Comparison of ENCODE assay signal across 9 cellular contexts in genomic region chr18:57698571-57699276, GRCh38.
DNase-seq lines count a peak whose midpoint lies in the region; ATAC-seq and TF ChIP-seq lines count a peak whose summit lies in the region.
"Had no signal": no experiment of that assay in that cellular context is flagged by ENCODE, and none has a peak within 500 bp of the region (broad histone marks: within the 10 kb centered on the region; RNA-seq: fewer than 3 reads in every experiment).

No MANE protein-coding gene starts in this region.

- TF ChIP-seq POLR2A in esophagus muscularis mucosa (IDR thresholded peaks at IDR 0.05; ENCODE audit: low read depth): no peak

- no peaks in the 10 kb centered on the region for H3K79me2 ChIP-seq in ACC112 (ENCODE audit: control insufficient read depth, insufficient read depth, low read length, unreplicated experiment)

- H3K4me3 ChIP-seq in ACC112 (ENCODE audit: low read depth, low read length) (no peak overlapping the region), esophagus muscularis mucosa (no peak overlapping the region)

- DNase-seq in NCI-H146 treated with DMSO at 0.1 percent for 48 hours (lab: John Stamatoyannopoulos, UW; ENCODE audit: unreplicated experiment): peak; percentile 57
- DNase-seq in esophagus muscularis mucosa (ENCODE audit: extremely low spot score): no peak
- peak; percentile 40 for DNase-seq in non-pigmented ciliary epithelial cell (ENCODE audit: low read depth)
- DNase-seq in germinal center (ENCODE audit: low spot score): no peak
- DNase-seq: CD4-positive, CD25-positive, alpha-beta regulatory T cell had no signal

- H3K4me1 ChIP-seq in ACC112 (ENCODE audit: control insufficient read depth, insufficient read depth, low read length, unreplicated experiment) (peaks cover 15% of the 10 kb centered on the region), esophagus muscularis mucosa (peaks cover 0 to 30% (median 18%) of the 10 kb centered on the region in 4 donors)

- no peak for TF ChIP-seq EP300 in esophagus muscularis mucosa (IDR thresholded peaks at IDR 0.05)

- no peak overlapping the region for H2AFZ ChIP-seq in ACC112 (ENCODE audit: low read length, unreplicated experiment)

- no peaks in the 10 kb centered on the region for H3K9me3 ChIP-seq in esophagus muscularis mucosa

- intact Hi-C loops in esophagus muscularis mucosa (cut with DNase I): no loop called here

- peaks cover 10% of the 10 kb centered on the region; the same call in 1 of the 2 replicates for H3K36me3 ChIP-seq in ACC112 (ENCODE audit: insufficient read depth, low read length)
- H3K36me3 ChIP-seq in esophagus muscularis mucosa: peaks cover 0 to 44% (median 26%) of the 10 kb centered on the region in 4 donors

- H3K27ac ChIP-seq in ACC112 (ENCODE audit: low read depth, low read length): 0 out of 2 replicates have a peak overlapping the region, but pooled peaks have one; percentile 28
- H3K27ac ChIP-seq in esophagus muscularis mucosa (replicated peaks in 1 of 4): peak overlapping the region; percentile 49 to 70 (median 62)

- ATAC-seq in HG03439 (IDR thresholded peaks at IDR 0.05; ENCODE audit: unreplicated experiment): no peak
- ATAC-seq in HG03175 (IDR thresholded peaks at IDR 0.05; ENCODE audit: unreplicated experiment): no peak
- ATAC-seq in HG02938 (IDR thresholded peaks at IDR 0.05; ENCODE audit: unreplicated experiment): no peak

- TF ChIP-seq CTCF in esophagus muscularis mucosa (IDR thresholded peaks at IDR 0.05): no peak

- no peaks in the 10 kb centered on the region for H3K27me3 ChIP-seq in ACC112 (ENCODE audit: insufficient read depth, low read length)
- H3K27me3 ChIP-seq in esophagus muscularis mucosa: no peaks in the 10 kb centered on the region

- 51% methylated on average over 7 of the region's 7 CpGs for WGBS in esophagus muscularis mucosa

Comparison
In these comparisons a context has a peak if more than half of its experiments do, and no peak if none do; other contexts are left out.
1. DNase-seq: peak in NCI-H146 treated with DMSO at 0.1 percent for 48 hours (single experiment) and non-pigmented ciliary epithelial cell (single experiment); none in esophagus muscularis mucosa (single experiment) and germinal center (single experiment).